8 cellular contexts compared by ENCODE assay signal in the genomic region with DNA sequence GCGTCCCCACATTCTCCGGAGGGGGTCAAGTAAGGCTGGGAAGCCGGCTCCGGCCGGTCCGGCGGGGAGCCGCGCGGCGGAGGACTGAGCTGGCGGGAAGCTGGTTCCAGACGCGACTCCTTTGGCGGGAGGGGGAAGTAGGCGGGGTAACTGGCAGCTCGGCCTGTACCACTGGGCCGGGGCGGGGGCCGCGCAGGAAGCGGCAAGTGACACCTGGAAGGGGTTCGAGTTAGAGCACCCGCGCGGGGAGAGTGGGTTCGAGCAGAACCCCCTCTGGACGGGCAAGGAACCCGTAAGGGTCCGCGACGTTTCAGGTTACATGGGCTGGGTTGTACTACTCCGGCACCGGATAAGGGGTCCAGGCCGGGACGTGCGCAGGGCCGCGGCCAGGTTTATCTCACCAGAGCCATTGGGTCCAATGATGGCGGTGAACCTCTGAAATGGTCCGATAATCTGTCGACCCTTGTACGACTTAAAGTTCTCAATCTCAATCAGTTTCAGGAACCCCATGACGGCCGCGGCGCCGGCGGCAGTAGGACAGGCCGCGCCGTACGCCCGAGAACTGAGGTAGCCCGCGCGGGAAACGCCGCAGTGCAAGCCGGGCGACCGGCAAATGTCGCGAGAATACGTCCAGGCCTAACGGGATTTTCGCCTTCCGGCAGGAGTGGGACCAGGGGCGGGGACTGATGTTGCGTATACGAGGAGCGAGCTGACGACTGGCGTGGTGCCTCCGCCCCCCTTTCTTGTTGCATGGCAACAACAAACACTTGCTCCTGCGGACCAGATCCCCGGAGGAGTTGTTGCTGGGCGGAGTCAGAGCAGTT. TPM values are rescaled to one million over a fixed set of nuclear protein-coding genes. Genes with fewer than 3 reads are reported as not detected.
A peak's percentile ranks its signal among the peaks of the same experiment; 100 is the strongest.
DNase-seq lines count a peak whose midpoint lies in the region; ATAC-seq and TF ChIP-seq lines count a peak whose summit lies in the region.

A gene (plus strand): TSS at position 783 of the 824 bp plus-strand sequence. CDS start 3,404 bp downstream, outside the sequence.
A gene (minus strand): TSS at position 564 of the 824 bp plus-strand sequence. CDS start 54 bp downstream, at position 510.

- in situ Hi-C loops in Panc1 (cut with HindIII; ENCODE audit: low pct_unique_long_range_greater_than_20kb, low sequenced_read_pairs), result no loop called here

- H3K4me3 Mint-ChIP-seq in activated T-cell treated with anti-CD3 and anti-CD28 coated beads, Interleukin-2, amount 50 U/mL, for 72 hours, result peak within 1 kb of the TSS; percentile 85 to 92

- H2AFZ ChIP-seq in KMS-11 (ENCODE audit: low read depth), result peak within 1 kb of the TSS; percentile 64

- H3K36me3 ChIP-seq in KMS-11 (ENCODE audit: insufficient read depth) (no peaks in the 10 kb centered on the region), Panc1 (ENCODE audit: control insufficient read depth, insufficient read depth, low read length) (peaks cover 2% of the 10 kb centered on the region), mucosa of stomach (ENCODE audit: control insufficient read depth, insufficient read depth, low read length) (no peaks in the 10 kb centered on the region)

- H3K9me3 ChIP-seq in Panc1 (ENCODE audit: control insufficient read depth, insufficient read depth, low read depth, low read length) (no peaks in the 10 kb centered on the region), mucosa of stomach (ENCODE audit: control insufficient read depth, low read length) (no peaks in the 10 kb centered on the region)

- H3K27me3 ChIP-seq in KMS-11 (ENCODE audit: insufficient read depth, low read depth), result no peaks in the 10 kb centered on the region
- no peaks in the 10 kb centered on the region for H3K27me3 ChIP-seq in Panc1 (ENCODE audit: control insufficient read depth, insufficient read depth, low read length)
- H3K27me3 ChIP-seq in mucosa of stomach (ENCODE audit: control insufficient read depth, insufficient read depth, low read length), result no peaks in the 10 kb centered on the region

- peak; percentile 93 for ATAC-seq in GM21786 (IDR thresholded peaks at IDR 0.05; ENCODE audit: unreplicated experiment)
- peak; percentile 96 for ATAC-seq in Panc1
- ATAC-seq in activated T-cell treated with anti-CD3 and anti-CD28 coated beads, Interleukin-2, amount 50 U/mL, for 72 hours (replicated peaks in 1 of 2), result peak; percentile 92
- peak; percentile 97 for ATAC-seq in esophagus mucosa

- H3K4me3 ChIP-seq in KMS-11 (IDR thresholded peaks at IDR 0.05; ENCODE audit: insufficient read depth, low read depth, low read length) (no peak within 1 kb of the TSS), Panc1 (ENCODE audit: low read depth in 2 of 2, low read length in 2 of 2) (peak within 1 kb of the TSS; percentile 69 to 85), mucosa of stomach (ENCODE audit: low read length) (peak within 1 kb of the TSS; percentile 63)

- peak within 1 kb of the TSS; percentile 88 for H3K4me2 ChIP-seq in KMS-11

- no peaks in the 10 kb centered on the region for H3K27me3 Mint-ChIP-seq in activated T-cell treated with anti-CD3 and anti-CD28 coated beads, Interleukin-2, amount 50 U/mL, for 72 hours (ENCODE audit: low read depth)

- DNase-seq in DMS79 treated with DMSO at 0.1 percent for 48 hours (lab: John Stamatoyannopoulos, UW) (peak; percentile 78), Panc1 (ENCODE audit: low read depth, low spot score) (peak; percentile 83)
- peak; percentile 93 to 99 for DNase-seq in activated T-cell treated with anti-CD3 and anti-CD28 coated beads, Interleukin-2, amount 50 U/mL, for 72 hours
- DNase-seq in stimulated activated CD8-positive, alpha-beta memory T cell treated with anti-CD3 and anti-CD28 coated beads, Interleukin-4, amount 100 ng/mL, for 48 hours, result peak; percentile 93

- POLR2A ChIA-PET in Panc1 (lab: Charles Lee), result interaction anchor here (0.5 to 1.3 kb wide), 5 partner anchors 8 to 502 kb away, joined by 3 to 5 read pairs (median 4); a partner anchor contains a TSS

- no TSS peak for BruUV-seq in Panc1 (replicated peaks; lab: Mats Ljungman, UMichigan)

- H3K9me3 Mint-ChIP-seq in activated T-cell treated with anti-CD3 and anti-CD28 coated beads, Interleukin-2, amount 50 U/mL, for 72 hours, result no peaks in the 10 kb centered on the region

- no peak for TF ChIP-seq CTCF in KMS-11 (conservative IDR thresholded peaks at IDR 0.05; ENCODE audit: low read depth, low read length)
- no peak for TF ChIP-seq CTCF in Panc1 (IDR thresholded peaks at IDR 0.05)

- H3K79me2 ChIP-seq in KMS-11 (ENCODE audit: insufficient read depth, low read depth), result peaks cover 49% of the 10 kb centered on the region

- 0 out of 2 replicates have a peak, but pooled peaks cover 14% of the 10 kb centered on the region for H4K20me1 ChIP-seq in KMS-11 (ENCODE audit: insufficient read depth)

- peak within 1 kb of the TSS; percentile 81 for H3K27ac Mint-ChIP-seq in activated T-cell treated with anti-CD3 and anti-CD28 coated beads, Interleukin-2, amount 50 U/mL, for 72 hours

- H3K27ac ChIP-seq in KMS-11 (peak within 1 kb of the TSS; percentile 95), Panc1 (ENCODE audit: low read length) (peak within 1 kb of the TSS; percentile 92)

- peaks cover 45% of the 10 kb centered on the region for H3K4me1 Mint-ChIP-seq in activated T-cell treated with anti-CD3 and anti-CD28 coated beads, Interleukin-2, amount 50 U/mL, for 72 hours (ENCODE audit: low read depth)

- intact Hi-C loops in Panc1 (cut with micrococcal nuclease; ENCODE audit: unreplicated experiment), result no loop called here

- CTCF ChIA-PET in Panc1 (lab: Charles Lee), result interaction anchor here (0.6 to 0.9 kb wide), 3 partner anchors 14 to 353 kb away, joined by 3 to 5 read pairs (median 4); no protein-coding TSS in a partner anchor

- H3K4me1 ChIP-seq in KMS-11 (ENCODE audit: low read depth, poor library complexity, severe bottlenecking) (peaks cover 18% of the 10 kb centered on the region), Panc1 (ENCODE audit: control insufficient read depth, insufficient read depth, low read length) (peaks cover 8% of the 10 kb centered on the region; the same call in 1 of the 2 replicates), mucosa of stomach (ENCODE audit: control insufficient read depth, insufficient read depth, low read length) (peaks cover 9% of the 10 kb centered on the region)

- H3K9ac ChIP-seq in KMS-11 (peak within 1 kb of the TSS; percentile 97), mucosa of stomach (ENCODE audit: low read length) (peak within 1 kb of the TSS; percentile 85)

- peaks cover 2 to 16% of the 10 kb centered on the region in 2 donors for H3K36me3 Mint-ChIP-seq in activated T-cell treated with anti-CD3 and anti-CD28 coated beads, Interleukin-2, amount 50 U/mL, for 72 hours (ENCODE audit: insufficient read depth in 2 of 2)

RNA-seq across cellular contexts. Expression of the first gene that starts in this region (rescaled TPM):
- 1.1 TPM for total RNA-seq in Panc1 (2021; ENCODE audit: unreplicated experiment)
- polyA plus RNA-seq in Panc1 (2012; ENCODE audit: insufficient read length), result 1.5 TPM
- total RNA-seq in activated T-cell treated with anti-CD3 and anti-CD28 coated beads, Interleukin-2, amount 50 U/mL, for 72 hours, result 1 to 10 TPM in 1 of 2 donors, under 1 TPM in 1; 0.46 to 1.8 TPM
- 0.36 TPM for total RNA-seq in esophagus mucosa

RNA-seq across cellular contexts. Expression of the second gene that starts in this region (rescaled TPM):
- total RNA-seq in Panc1 (2021; ENCODE audit: unreplicated experiment) (111 TPM), esophagus mucosa (52.5 TPM)
- 81.2 TPM for polyA plus RNA-seq in Panc1 (2012; ENCODE audit: insufficient read length)
- total RNA-seq in activated T-cell treated with anti-CD3 and anti-CD28 coated beads, Interleukin-2, amount 50 U/mL, for 72 hours, result 100 to 1,000 TPM; 104 to 188 TPM
